ENCODE assay signal across 8 cellular contexts in genomic region chr5:86679529-86679928, GRCh38.
DNase-seq lines count a peak whose midpoint lies in the region; ATAC-seq and TF ChIP-seq lines count a peak whose summit lies in the region.

No MANE protein-coding gene starts in this region.

- no peaks in the 10 kb centered on the region for H3K36me3 Mint-ChIP-seq in memory B cell

- H3K27me3 ChIP-seq in PC-9 (ENCODE audit: insufficient read depth, low read depth) (no peaks in the 10 kb centered on the region), dorsolateral prefrontal cortex (no peaks in the 10 kb centered on the region)

- H3K4me3 Mint-ChIP-seq in memory B cell: no peak overlapping the region

- POLR2A ChIA-PET in PC-9 (lab: Charles Lee; ENCODE audit: unreplicated experiment): no interaction called here

- H3K79me2 ChIP-seq in PC-9 (ENCODE audit: low read depth): no peaks in the 10 kb centered on the region

- no peaks in the 10 kb centered on the region for H3K9me3 ChIP-seq in PC-9 (ENCODE audit: insufficient read depth, low read depth)

- H3K9me2 ChIP-seq in PC-9 (ENCODE audit: insufficient read depth): peaks cover 5% of the 10 kb centered on the region; the same call in 1 of the 2 replicates

- no peaks in the 10 kb centered on the region for H4K20me1 ChIP-seq in PC-9 (ENCODE audit: insufficient read depth)

- no peaks in the 10 kb centered on the region for H3K4me1 Mint-ChIP-seq in memory B cell

- H3K27ac ChIP-seq in PC-9 (no peak overlapping the region), dorsolateral prefrontal cortex (peak overlapping the region in 21 of 59 donors; percentile 9 to 62 (median 30))

- no peaks in the 10 kb centered on the region for H3K36me3 ChIP-seq in PC-9 (ENCODE audit: low read depth)

- CTCF ChIA-PET in PC-9 (lab: Charles Lee): interaction anchor here (0.5 kb wide), 1 partner anchor 68 kb away, joined by 4 read pairs; no protein-coding TSS in a partner anchor

- no TSS peak for BruUV-seq in PC-9 (replicated peaks; lab: Mats Ljungman, UMichigan)

- no peak overlapping the region for H3K27ac Mint-ChIP-seq in memory B cell

- peak; percentile 79 for TF ChIP-seq CTCF in PC-9 (conservative IDR thresholded peaks at IDR 0.05)
- peak; percentile 47 to 81 (median 70) for TF ChIP-seq CTCF in dorsolateral prefrontal cortex (IDR thresholded peaks at IDR 0.05 in 54 of 56, conservative IDR thresholded peaks at IDR 0.05 in 2 of 56; ENCODE audit: low read depth in 1 of 56, partially characterized antibody in 56 of 56)

- H3K9me3 Mint-ChIP-seq in memory B cell: no peaks in the 10 kb centered on the region

- H3K4me2 ChIP-seq in PC-9: no peak overlapping the region

- peaks cover 2% of the 10 kb centered on the region for H3K27me3 Mint-ChIP-seq in memory B cell

- intact Hi-C loops in PC-9 (cut with micrococcal nuclease; ENCODE audit: unreplicated experiment) (no loop called here), dorsolateral prefrontal cortex (cut with DNase I) (no loop called here)

- no peak overlapping the region for H3K4me3 ChIP-seq in PC-9
- H3K4me3 ChIP-seq in dorsolateral prefrontal cortex: no peak overlapping the region

- H2AFZ ChIP-seq in PC-9: no peak overlapping the region

- ATAC-seq in GM21367 (IDR thresholded peaks at IDR 0.05; ENCODE audit: unreplicated experiment): peak; percentile 67
- peak; percentile 50 for ATAC-seq in memory B cell (ENCODE audit: low read depth)

- DNase-seq in D341Med (ENCODE audit: low spot score) (peak; percentile 51), HuH-7.5 (ENCODE audit: low spot score) (peak; percentile 2), PC-9 (peak; percentile 1 to 45), dorsolateral prefrontal cortex (no peak), memory B cell (ENCODE audit: low spot score in 2 of 2) (no peak), GDM1 (lab: John Stamatoyannopoulos, UW) (no peak)
- DNase-seq in effector CD8-positive, alpha-beta T cell (lab: John Stamatoyannopoulos, UW): no peak

- H3K4me1 ChIP-seq in PC-9 (replicated peaks; ENCODE audit: insufficient read depth): no peaks in the 10 kb centered on the region

- no peaks in the 10 kb centered on the region for H3F3A ChIP-seq in PC-9 (ENCODE audit: insufficient read depth, low read depth)

Comparison
In these comparisons a context has a peak if more than half of its experiments do, and no peak if none do; other contexts are left out.
1. DNase-seq: peak in D341Med (single experiment), HuH-7.5 (single experiment) and PC-9 (2 of 2); none in dorsolateral prefrontal cortex (0 of 10), memory B cell (0 of 2), GDM1 (single experiment) and effector CD8-positive, alpha-beta T cell (single experiment).